8 cellular contexts compared by ENCODE assay signal in the genomic region with DNA sequence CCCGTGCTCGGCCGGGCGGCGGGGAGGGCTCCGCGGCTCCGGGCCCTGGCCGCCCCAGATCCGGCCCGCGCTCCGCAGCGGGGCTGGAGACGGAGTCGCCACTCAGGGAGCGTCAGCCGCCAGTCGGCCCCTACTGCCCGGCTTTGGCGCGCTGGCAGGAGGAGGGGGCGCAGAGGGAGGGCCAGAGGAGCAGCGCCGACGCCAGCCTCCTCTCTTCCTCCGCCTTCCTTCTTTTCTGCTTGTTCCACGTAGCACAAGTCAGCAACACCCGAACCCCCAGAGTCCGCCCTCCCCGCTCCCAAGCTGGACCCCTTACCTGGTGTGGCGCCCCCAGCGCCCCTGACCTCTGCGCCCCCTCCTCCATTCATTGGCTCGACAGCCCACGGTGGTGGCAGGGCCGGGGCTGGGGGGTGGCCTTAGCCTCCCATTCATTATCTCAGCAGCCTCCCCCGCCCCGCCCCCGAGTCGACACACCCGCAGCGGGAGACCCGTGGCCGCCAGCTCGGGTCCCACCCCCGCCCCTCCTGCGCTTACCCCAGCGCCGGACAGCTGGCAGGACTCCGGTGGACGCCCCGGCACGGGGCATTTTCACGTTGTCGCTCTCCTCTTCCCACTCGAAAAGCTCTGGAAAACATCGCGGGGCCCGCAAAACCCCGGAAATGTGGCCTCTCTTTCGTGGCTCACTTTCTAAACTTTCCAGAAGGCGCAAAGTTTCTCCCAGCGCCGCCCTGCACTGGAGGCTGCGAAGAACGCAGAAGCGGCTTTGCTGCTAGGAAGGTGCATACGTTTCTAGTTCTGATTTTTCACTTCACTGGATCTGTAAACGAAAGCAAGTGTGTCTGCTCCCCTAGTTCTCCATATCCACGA. TPM values are rescaled to one million over a fixed set of nuclear protein-coding genes. Genes with fewer than 3 reads are reported as not detected.
DNase-seq lines count a peak whose midpoint lies in the region; ATAC-seq and TF ChIP-seq lines count a peak whose summit lies in the region.

Gene LPAR1 (minus strand): TSS at position 135 of the 867 bp plus-strand sequence. CDS start 66,353 bp downstream, outside the sequence.

- peak; percentile 66 for TF ChIP-seq POLR2A in transverse colon (IDR thresholded peaks at IDR 0.05)

- H3K4me1 ChIP-seq in SJSA1 (replicated peaks) (peaks cover 20% of the 10 kb centered on the region), transverse colon (peaks cover 0 to 26% (median 9%) of the 10 kb centered on the region in 4 donors)

- DNase-seq in AG20443 (ENCODE audit: low spot score) (peak; percentile 67), SJSA1 (ENCODE audit: low read depth in 1 of 2, low spot score in 2 of 2) (peak; percentile 49 to 50), mucosa of gallbladder (ENCODE audit: low spot score) (peak; percentile 23), transverse colon (peak; percentile 65)
- DNase-seq in stimulated activated naive CD4-positive, alpha-beta T cell treated with Interleukin-2 at 50 U/mL for 16 hours (lab: John Stamatoyannopoulos, UW), result no peak

- no peaks in the 10 kb centered on the region for H3K27me3 ChIP-seq in SJSA1 (replicated peaks)
- peaks cover 9% of the 10 kb centered on the region for H3K27me3 ChIP-seq in transverse colon

- no peak for TF ChIP-seq CTCF in transverse colon (IDR thresholded peaks at IDR 0.05)

- ATAC-seq in GM21390 (IDR thresholded peaks at IDR 0.05; ENCODE audit: unreplicated experiment) (peak; percentile 6), esophagus mucosa (peak; percentile 39), GM19328 (IDR thresholded peaks at IDR 0.05; ENCODE audit: unreplicated experiment) (no peak)

- H3K27ac ChIP-seq in SJSA1 (peak within 1 kb of the TSS; percentile 55), transverse colon (peak within 1 kb of the TSS; percentile 86 to 95 (median 94))

- WGBS in transverse colon (ENCODE audit: low coverage in 1 of 2), 2 donors, result 4 to 5% methylated on average over 9 to 65 of the region's 71 CpGs

- H3K9me3 ChIP-seq in SJSA1 (replicated peaks) (0 out of 2 replicates have a peak, but pooled peaks cover 3% of the 10 kb centered on the region), transverse colon (no peaks in the 10 kb centered on the region)

- TF ChIP-seq EP300 in transverse colon (IDR thresholded peaks at IDR 0.05; ENCODE audit: low read depth), result no peak

- peaks cover 8% of the 10 kb centered on the region for H3K36me3 ChIP-seq in SJSA1
- H3K36me3 ChIP-seq in transverse colon, result no peaks in the 10 kb centered on the region

- in situ Hi-C loops in transverse colon (cut with MboI; ENCODE audit: low pct_ligation_motif_present in 1 of 4, low pct_unique_long_range_greater_than_20kb in 1 of 4, low sequenced_read_pairs in 3 of 4), result loop anchor here in 1 of 4 donors (25.0 kb wide), 1 partner anchor 249 kb away; no protein-coding TSS in a partner anchor

- H3K4me3 ChIP-seq in SJSA1, result peak within 1 kb of the TSS; percentile 95
- H3K4me3 ChIP-seq in transverse colon, result peak within 1 kb of the TSS; percentile 68 to 84 (median 71)

- intact Hi-C loops in transverse colon (cut with DNase I; ENCODE audit: low total_unique reads), result no loop called here

RNA-seq across cellular contexts. Expression of gene LPAR1, which starts in this region (rescaled TPM):
- 8.0 and 21.7 TPM in 2 replicates for total RNA-seq in SJSA1 (2014; rRNA removed; shearing (Covaris generic))
- total RNA-seq in esophagus mucosa (7.5 TPM), mucosa of gallbladder (16.7 TPM), transverse colon (10 to 100 TPM; 27.1 to 34.4 (median 28.7) TPM)
